14 cellular contexts compared by ENCODE assay signal in genomic region chr19:35750167-35750566, GRCh38. TPM values are rescaled to one million over a fixed set of nuclear protein-coding genes. Genes with fewer than 3 reads are reported as not detected.
DNase-seq lines count a peak whose midpoint lies in the region; ATAC-seq and TF ChIP-seq lines count a peak whose summit lies in the region.
"Had no signal": no experiment of that assay in that cellular context is flagged by ENCODE, and none has a peak within 500 bp of the region (broad histone marks: within the 10 kb centered on the region; RNA-seq: fewer than 3 reads in every experiment).

No MANE protein-coding gene starts in this region.

- H3K27ac Mint-ChIP-seq in activated naive CD8-positive, alpha-beta T cell: no peak overlapping the region
- no peak overlapping the region for H3K27ac Mint-ChIP-seq in activated naive CD8-positive, alpha-beta T cell treated with anti-CD3 and anti-CD28 coated beads for 36 hours
- no peak overlapping the region for H3K27ac Mint-ChIP-seq in stimulated activated memory B cell treated with anti-CD40 and anti-IgM and Interleukin-4, amounts not matched to agents 10 μg/mL and 1 μg/mL and 100 μg/mL, for 72 hours

- H3K4me3 ChIP-seq in Loucy (ENCODE audit: low read length, poor library complexity, severe bottlenecking): peak overlapping the region; percentile 16
- no peak overlapping the region for H3K4me3 ChIP-seq in epithelial cell of esophagus (ENCODE audit: low read length)
- H3K4me3 ChIP-seq: mucosa of descending colon had no signal

- no peaks in the 10 kb centered on the region for H3K9me3 ChIP-seq in Loucy (ENCODE audit: insufficient read depth, low read depth, low read length)
- H3K9me3 ChIP-seq: mucosa of descending colon had no signal

- H3K9me2 ChIP-seq in Loucy (replicated peaks; ENCODE audit: low read depth, low read length): no peaks in the 10 kb centered on the region

- H3K27me3 ChIP-seq in Loucy (ENCODE audit: insufficient read depth, low read length, poor library complexity, severe bottlenecking): no peaks in the 10 kb centered on the region

- no peak for ATAC-seq in stimulated activated memory B cell treated with anti-CD40 and anti-IgM and Interleukin-4, amounts not matched to agents 10 μg/mL and 1 μg/mL and 100 μg/mL, for 72 hours
- ATAC-seq in HG03095 (IDR thresholded peaks at IDR 0.05; ENCODE audit: unreplicated experiment): no peak
- ATAC-seq in GM18502 (IDR thresholded peaks at IDR 0.05; ENCODE audit: poor library complexity, unreplicated experiment): no peak
- ATAC-seq: mucosa of descending colon had no signal

- no peaks in the 10 kb centered on the region for H3K36me3 Mint-ChIP-seq in activated naive CD8-positive, alpha-beta T cell
- H3K36me3 Mint-ChIP-seq in activated naive CD8-positive, alpha-beta T cell treated with anti-CD3 and anti-CD28 coated beads for 36 hours: peaks cover 16% of the 10 kb centered on the region
- peaks cover 33% of the 10 kb centered on the region for H3K36me3 Mint-ChIP-seq in stimulated activated memory B cell treated with anti-CD40 and anti-IgM and Interleukin-4, amounts not matched to agents 10 μg/mL and 1 μg/mL and 100 μg/mL, for 72 hours

- H3K4me2 ChIP-seq in Loucy (ENCODE audit: low read depth, low read length, poor library complexity, severe bottlenecking): peak overlapping the region; percentile 78

- H3K36me3 ChIP-seq in Loucy (ENCODE audit: insufficient read depth, low read length): no peaks in the 10 kb centered on the region; the same call in 1 of the 2 replicates

- no peak overlapping the region for H2AFZ ChIP-seq in Loucy (ENCODE audit: low read length)

- no peaks in the 10 kb centered on the region for H3K27me3 Mint-ChIP-seq in activated naive CD8-positive, alpha-beta T cell
- H3K27me3 Mint-ChIP-seq in activated naive CD8-positive, alpha-beta T cell treated with anti-CD3 and anti-CD28 coated beads for 36 hours: peaks cover 6% of the 10 kb centered on the region
- peaks cover 13% of the 10 kb centered on the region for H3K27me3 Mint-ChIP-seq in stimulated activated memory B cell treated with anti-CD40 and anti-IgM and Interleukin-4, amounts not matched to agents 10 μg/mL and 1 μg/mL and 100 μg/mL, for 72 hours

- H3K9ac ChIP-seq in Loucy (ENCODE audit: low read depth, low read length, poor library complexity, severe bottlenecking): no peak overlapping the region

- no peaks in the 10 kb centered on the region for H3K9me3 Mint-ChIP-seq in activated naive CD8-positive, alpha-beta T cell (ENCODE audit: low read depth)
- no peaks in the 10 kb centered on the region for H3K9me3 Mint-ChIP-seq in activated naive CD8-positive, alpha-beta T cell treated with anti-CD3 and anti-CD28 coated beads for 36 hours
- no peaks in the 10 kb centered on the region for H3K9me3 Mint-ChIP-seq in stimulated activated memory B cell treated with anti-CD40 and anti-IgM and Interleukin-4, amounts not matched to agents 10 μg/mL and 1 μg/mL and 100 μg/mL, for 72 hours

- H3F3A ChIP-seq in Loucy (ENCODE audit: low read depth): no peaks in the 10 kb centered on the region

- H3K4me1 ChIP-seq in Loucy (ENCODE audit: insufficient read depth, low read length, poor library complexity, severe bottlenecking): peaks cover 23% of the 10 kb centered on the region

- TF ChIP-seq CTCF in Loucy (conservative IDR thresholded peaks at IDR 0.05; ENCODE audit: low read length) (no peak), epithelial cell of esophagus (IDR thresholded peaks at IDR 0.05; ENCODE audit: insufficient read depth, low read depth, low read length, missing control alignments) (no peak)

- H3K4me3 Mint-ChIP-seq in activated naive CD8-positive, alpha-beta T cell: peak overlapping the region; percentile 27
- H3K4me3 Mint-ChIP-seq in activated naive CD8-positive, alpha-beta T cell treated with anti-CD3 and anti-CD28 coated beads for 36 hours: no peak overlapping the region
- peak overlapping the region; percentile 38 for H3K4me3 Mint-ChIP-seq in stimulated activated memory B cell treated with anti-CD40 and anti-IgM and Interleukin-4, amounts not matched to agents 10 μg/mL and 1 μg/mL and 100 μg/mL, for 72 hours

- H4K20me1 ChIP-seq in Loucy (ENCODE audit: insufficient read depth, low read length, poor library complexity, severe bottlenecking): no peaks in the 10 kb centered on the region

- peaks cover 33% of the 10 kb centered on the region for H3K4me1 Mint-ChIP-seq in activated naive CD8-positive, alpha-beta T cell (ENCODE audit: low read depth)
- H3K4me1 Mint-ChIP-seq in activated naive CD8-positive, alpha-beta T cell treated with anti-CD3 and anti-CD28 coated beads for 36 hours: peaks cover 29% of the 10 kb centered on the region
- H3K4me1 Mint-ChIP-seq in stimulated activated memory B cell treated with anti-CD40 and anti-IgM and Interleukin-4, amounts not matched to agents 10 μg/mL and 1 μg/mL and 100 μg/mL, for 72 hours: peaks cover 50% of the 10 kb centered on the region

- DNase-seq in activated naive CD8-positive, alpha-beta T cell treated with anti-CD3 and anti-CD28 coated beads for 36 hours: no peak
- DNase-seq in epithelial cell of esophagus (ENCODE audit: low read depth): peak; percentile 22
- DNase-seq in inferior parietal cortex (ENCODE audit: extremely low spot score): no peak
- DNase-seq: amygdala; mucosa of descending colon; NCI-H1048; stimulated activated CD4-positive, alpha-beta T cell treated with anti-CD3 and anti-CD28 coated beads, Interleukin-4, amount 100 ng/mL, for 4 hours; SW 1271 had no signal

- peaks cover 22% of the 10 kb centered on the region for H3K79me2 ChIP-seq in Loucy (ENCODE audit: insufficient read depth, low read length)

RNA-seq across cellular contexts. Expression of gene LIN37, which starts 1.8 kb away (rescaled TPM):
- 1 to 10 TPM; 5.1 to 7.0 TPM for total RNA-seq in activated naive CD8-positive, alpha-beta T cell treated with anti-CD3 and anti-CD28 coated beads for 36 hours

RNA-seq across cellular contexts. Expression of gene PSENEN, which starts 4.7 kb away (rescaled TPM):
- total RNA-seq in activated naive CD8-positive, alpha-beta T cell treated with anti-CD3 and anti-CD28 coated beads for 36 hours: 10 to 100 TPM; 38.5 to 41.6 TPM

RNA-seq across cellular contexts. Expression of gene U2AF1L4, which starts 4.9 kb away (rescaled TPM):
- 10 to 100 TPM; 42.3 to 43.9 TPM for total RNA-seq in activated naive CD8-positive, alpha-beta T cell treated with anti-CD3 and anti-CD28 coated beads for 36 hours

RNA-seq across cellular contexts. Expression of gene HSPB6, which starts 6.7 kb away (rescaled TPM):
- under 1 TPM; 0.39 to 0.78 TPM for total RNA-seq in activated naive CD8-positive, alpha-beta T cell treated with anti-CD3 and anti-CD28 coated beads for 36 hours
- total RNA-seq: HT1080 had no signal

RNA-seq across cellular contexts. Expression of gene PROSER3, which starts 7.8 kb away (rescaled TPM):
- total RNA-seq in activated naive CD8-positive, alpha-beta T cell treated with anti-CD3 and anti-CD28 coated beads for 36 hours: 10 to 100 TPM; 29.9 to 33.3 TPM
